In the genomic region with DNA sequence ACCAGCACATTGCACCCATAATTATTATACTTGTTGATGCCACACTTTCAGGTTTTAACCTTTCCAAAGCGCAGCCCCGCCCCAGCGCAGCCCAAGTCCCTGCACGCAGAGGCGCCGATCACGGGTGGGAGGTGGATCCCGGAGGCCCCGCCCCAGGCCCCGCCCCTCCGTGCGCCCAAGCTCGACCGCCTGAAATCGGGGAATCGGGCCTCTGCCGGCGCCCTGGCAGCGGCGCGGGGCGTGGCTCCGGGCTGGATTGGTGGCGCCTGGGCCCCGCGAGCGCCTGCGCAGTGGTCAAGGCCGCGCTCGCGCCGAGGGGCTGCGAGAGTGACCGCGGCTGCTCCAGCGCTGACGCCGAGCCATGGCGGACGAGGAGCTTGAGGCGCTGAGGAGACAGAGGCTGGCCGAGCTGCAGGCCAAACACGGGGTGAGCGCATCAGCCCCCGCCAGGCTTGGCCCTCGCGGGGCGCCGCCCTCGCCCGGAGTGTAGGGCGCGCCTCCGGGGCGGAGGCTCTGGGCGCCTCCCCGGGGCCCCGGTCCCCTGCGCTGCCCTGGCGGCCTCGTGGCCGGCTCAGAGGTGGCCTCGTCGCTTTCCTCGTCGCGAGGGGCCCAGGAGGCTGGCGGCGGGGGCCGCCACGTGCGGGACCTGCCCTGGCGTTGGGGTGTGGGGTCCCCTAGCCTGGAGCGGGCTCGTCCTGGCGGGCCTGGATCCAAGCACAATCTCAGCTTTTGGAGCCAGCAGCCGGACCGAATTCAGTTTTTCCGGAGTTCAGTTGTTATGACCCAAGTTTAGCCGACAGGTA, we compare ENCODE assay signal across 1 cellular context.
TF ChIP-seq lines count a peak whose summit lies in the region.

A gene with protein sequence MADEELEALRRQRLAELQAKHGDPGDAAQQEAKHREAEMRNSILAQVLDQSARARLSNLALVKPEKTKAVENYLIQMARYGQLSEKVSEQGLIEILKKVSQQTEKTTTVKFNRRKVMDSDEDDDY (plus strand): TSS at position 290 of the 803 bp plus-strand sequence. CDS start 72 bp downstream, at position 362.

TF ChIP-seq in K562, 482 proteins besides CTCF, POLR2A, EP300 and RAD21 (continued from another document):
- TF ChIP-seq, protein P1, sequence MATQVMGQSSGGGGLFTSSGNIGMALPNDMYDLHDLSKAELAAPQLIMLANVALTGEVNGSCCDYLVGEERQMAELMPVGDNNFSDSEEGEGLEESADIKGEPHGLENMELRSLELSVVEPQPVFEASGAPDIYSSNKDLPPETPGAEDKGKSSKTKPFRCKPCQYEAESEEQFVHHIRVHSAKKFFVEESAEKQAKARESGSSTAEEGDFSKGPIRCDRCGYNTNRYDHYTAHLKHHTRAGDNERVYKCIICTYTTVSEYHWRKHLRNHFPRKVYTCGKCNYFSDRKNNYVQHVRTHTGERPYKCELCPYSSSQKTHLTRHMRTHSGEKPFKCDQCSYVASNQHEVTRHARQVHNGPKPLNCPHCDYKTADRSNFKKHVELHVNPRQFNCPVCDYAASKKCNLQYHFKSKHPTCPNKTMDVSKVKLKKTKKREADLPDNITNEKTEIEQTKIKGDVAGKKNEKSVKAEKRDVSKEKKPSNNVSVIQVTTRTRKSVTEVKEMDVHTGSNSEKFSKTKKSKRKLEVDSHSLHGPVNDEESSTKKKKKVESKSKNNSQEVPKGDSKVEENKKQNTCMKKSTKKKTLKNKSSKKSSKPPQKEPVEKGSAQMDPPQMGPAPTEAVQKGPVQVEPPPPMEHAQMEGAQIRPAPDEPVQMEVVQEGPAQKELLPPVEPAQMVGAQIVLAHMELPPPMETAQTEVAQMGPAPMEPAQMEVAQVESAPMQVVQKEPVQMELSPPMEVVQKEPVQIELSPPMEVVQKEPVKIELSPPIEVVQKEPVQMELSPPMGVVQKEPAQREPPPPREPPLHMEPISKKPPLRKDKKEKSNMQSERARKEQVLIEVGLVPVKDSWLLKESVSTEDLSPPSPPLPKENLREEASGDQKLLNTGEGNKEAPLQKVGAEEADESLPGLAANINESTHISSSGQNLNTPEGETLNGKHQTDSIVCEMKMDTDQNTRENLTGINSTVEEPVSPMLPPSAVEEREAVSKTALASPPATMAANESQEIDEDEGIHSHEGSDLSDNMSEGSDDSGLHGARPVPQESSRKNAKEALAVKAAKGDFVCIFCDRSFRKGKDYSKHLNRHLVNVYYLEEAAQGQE (CRISPR knock-in tag; IDR thresholded peaks at IDR 0.05; ENCODE audit: low read depth) = 0 out of 2 replicates have a peak, but pooled peaks have one; percentile 36
- 0 out of 2 replicates have a peak, but pooled peaks have one; percentile 37 for TF ChIP-seq SMAD4 (CRISPR knock-in tag; conservative IDR thresholded peaks at IDR 0.05)
- peak in 2 of 3 experiments; percentile 52 to 79 for TF ChIP-seq YY1 (IDR thresholded peaks at IDR 0.05; ENCODE audit: borderline replicate concordance in 1 of 3, control insufficient read depth in 1 of 3, extremely low read depth in 1 of 3, insufficient read depth in 3 of 3, insufficient read length in 1 of 3, insufficient replicate concordance in 2 of 3, low read depth in 1 of 3, low read length in 2 of 3)
- no peak for TF ChIP-seq TBL1XR1 (IDR thresholded peaks at IDR 0.05; ENCODE audit: low read length in 2 of 2)
- peak; percentile 78 for TF ChIP-seq FIP1L1 (IDR thresholded peaks at IDR 0.05; ENCODE audit: low read depth, low read length, poor library complexity, severe bottlenecking)
- no peak for TF ChIP-seq MECOM (CRISPR knock-in tag; IDR thresholded peaks at IDR 0.05)
- TF ChIP-seq RCOR1 (IDR thresholded peaks at IDR 0.05; ENCODE audit: borderline replicate concordance in 1 of 2, low read depth in 2 of 2, low read length in 2 of 2) = peak in 1 of 2 experiments; percentile 36; a peak in 1 of 4 replicates
- TF ChIP-seq RAD51 (IDR thresholded peaks at IDR 0.05; ENCODE audit: borderline replicate concordance, low read depth) = 0 out of 2 replicates have a peak, but pooled peaks have one; percentile 13
- TF ChIP-seq PHF20 (IDR thresholded peaks at IDR 0.05; ENCODE audit: partially characterized antibody) = no peak
- peak; percentile 45 to 77; a peak in 2 of 4 replicates for TF ChIP-seq NONO (IDR thresholded peaks at IDR 0.05; ENCODE audit: low read depth in 2 of 2, low read length in 1 of 2)
- TF ChIP-seq, protein P2, sequence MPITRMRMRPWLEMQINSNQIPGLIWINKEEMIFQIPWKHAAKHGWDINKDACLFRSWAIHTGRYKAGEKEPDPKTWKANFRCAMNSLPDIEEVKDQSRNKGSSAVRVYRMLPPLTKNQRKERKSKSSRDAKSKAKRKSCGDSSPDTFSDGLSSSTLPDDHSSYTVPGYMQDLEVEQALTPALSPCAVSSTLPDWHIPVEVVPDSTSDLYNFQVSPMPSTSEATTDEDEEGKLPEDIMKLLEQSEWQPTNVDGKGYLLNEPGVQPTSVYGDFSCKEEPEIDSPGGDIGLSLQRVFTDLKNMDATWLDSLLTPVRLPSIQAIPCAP (CRISPR knock-in tag; IDR thresholded peaks at IDR 0.05; ENCODE audit: borderline replicate concordance) = no peak
- peak; percentile 89 for TF ChIP-seq MYC (IDR thresholded peaks at IDR 0.05; ENCODE audit: low read depth, low read length)
- peak; percentile 62; the same call in 1 of the 2 replicates for TF ChIP-seq MYC (CRISPR knock-in tag; IDR thresholded peaks at IDR 0.05; ENCODE audit: borderline replicate concordance, low read depth)
- TF ChIP-seq, protein P3, sequence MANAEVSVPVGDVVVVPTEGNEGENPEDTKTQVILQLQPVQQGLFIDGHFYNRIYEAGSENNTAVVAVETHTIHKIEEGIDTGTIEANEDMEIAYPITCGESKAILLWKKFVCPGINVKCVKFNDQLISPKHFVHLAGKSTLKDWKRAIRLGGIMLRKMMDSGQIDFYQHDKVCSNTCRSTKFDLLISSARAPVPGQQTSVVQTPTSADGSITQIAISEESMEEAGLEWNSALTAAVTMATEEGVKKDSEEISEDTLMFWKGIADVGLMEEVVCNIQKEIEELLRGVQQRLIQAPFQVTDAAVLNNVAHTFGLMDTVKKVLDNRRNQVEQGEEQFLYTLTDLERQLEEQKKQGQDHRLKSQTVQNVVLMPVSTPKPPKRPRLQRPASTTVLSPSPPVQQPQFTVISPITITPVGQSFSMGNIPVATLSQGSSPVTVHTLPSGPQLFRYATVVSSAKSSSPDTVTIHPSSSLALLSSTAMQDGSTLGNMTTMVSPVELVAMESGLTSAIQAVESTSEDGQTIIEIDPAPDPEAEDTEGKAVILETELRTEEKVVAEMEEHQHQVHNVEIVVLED (CRISPR knock-in tag; IDR thresholded peaks at IDR 0.05) = peak; percentile 93
- TF ChIP-seq, protein P4, sequence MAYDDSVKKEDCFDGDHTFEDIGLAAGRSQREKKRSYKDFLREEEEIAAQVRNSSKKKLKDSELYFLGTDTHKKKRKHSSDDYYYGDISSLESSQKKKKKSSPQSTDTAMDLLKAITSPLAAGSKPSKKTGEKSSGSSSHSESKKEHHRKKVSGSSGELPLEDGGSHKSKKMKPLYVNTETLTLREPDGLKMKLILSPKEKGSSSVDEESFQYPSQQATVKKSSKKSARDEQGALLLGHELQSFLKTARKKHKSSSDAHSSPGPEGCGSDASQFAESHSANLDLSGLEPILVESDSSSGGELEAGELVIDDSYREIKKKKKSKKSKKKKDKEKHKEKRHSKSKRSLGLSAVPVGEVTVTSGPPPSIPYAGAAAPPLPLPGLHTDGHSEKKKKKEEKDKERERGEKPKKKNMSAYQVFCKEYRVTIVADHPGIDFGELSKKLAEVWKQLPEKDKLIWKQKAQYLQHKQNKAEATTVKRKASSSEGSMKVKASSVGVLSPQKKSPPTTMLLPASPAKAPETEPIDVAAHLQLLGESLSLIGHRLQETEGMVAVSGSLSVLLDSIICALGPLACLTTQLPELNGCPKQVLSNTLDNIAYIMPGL (CRISPR knock-in tag; IDR thresholded peaks at IDR 0.05) = 0 out of 2 replicates have a peak, but pooled peaks have one; percentile 70
- no peak for TF ChIP-seq MYBL2 (IDR thresholded peaks at IDR 0.05; ENCODE audit: low read depth)
- no peak for TF ChIP-seq MYBL2 (CRISPR knock-in tag; IDR thresholded peaks at IDR 0.05; ENCODE audit: borderline replicate concordance)
- TF ChIP-seq CBX3 (IDR thresholded peaks at IDR 0.05; ENCODE audit: borderline replicate concordance in 1 of 2, low read length in 2 of 2) = no peak
- TF ChIP-seq, protein P5, sequence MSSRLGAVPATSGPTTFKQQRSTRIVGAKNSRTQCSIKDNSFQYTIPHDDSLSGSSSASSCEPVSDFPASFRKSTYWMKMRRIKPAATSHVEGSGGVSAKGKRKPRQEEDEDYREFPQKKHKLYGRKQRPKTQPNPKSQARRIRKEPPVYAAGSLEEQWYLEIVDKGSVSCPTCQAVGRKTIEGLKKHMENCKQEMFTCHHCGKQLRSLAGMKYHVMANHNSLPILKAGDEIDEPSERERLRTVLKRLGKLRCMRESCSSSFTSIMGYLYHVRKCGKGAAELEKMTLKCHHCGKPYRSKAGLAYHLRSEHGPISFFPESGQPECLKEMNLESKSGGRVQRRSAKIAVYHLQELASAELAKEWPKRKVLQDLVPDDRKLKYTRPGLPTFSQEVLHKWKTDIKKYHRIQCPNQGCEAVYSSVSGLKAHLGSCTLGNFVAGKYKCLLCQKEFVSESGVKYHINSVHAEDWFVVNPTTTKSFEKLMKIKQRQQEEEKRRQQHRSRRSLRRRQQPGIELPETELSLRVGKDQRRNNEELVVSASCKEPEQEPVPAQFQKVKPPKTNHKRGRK (tag; IDR thresholded peaks at IDR 0.05) = no peak
- TF ChIP-seq HCFC1 (IDR thresholded peaks at IDR 0.05; ENCODE audit: low read depth, low read length) = peak; percentile 54; the same call in 1 of the 2 replicates
- TF ChIP-seq CAMTA2 (CRISPR knock-in tag; conservative IDR thresholded peaks at IDR 0.05) = no peak
- TF ChIP-seq TGIF2 (CRISPR knock-in tag; IDR thresholded peaks at IDR 0.05) = peak; percentile 88; the same call in 1 of the 2 replicates
- TF ChIP-seq SAFB (IDR thresholded peaks at IDR 0.05; ENCODE audit: borderline replicate concordance, low read depth, low read length) = peak; percentile 83
- TF ChIP-seq, protein P6, sequence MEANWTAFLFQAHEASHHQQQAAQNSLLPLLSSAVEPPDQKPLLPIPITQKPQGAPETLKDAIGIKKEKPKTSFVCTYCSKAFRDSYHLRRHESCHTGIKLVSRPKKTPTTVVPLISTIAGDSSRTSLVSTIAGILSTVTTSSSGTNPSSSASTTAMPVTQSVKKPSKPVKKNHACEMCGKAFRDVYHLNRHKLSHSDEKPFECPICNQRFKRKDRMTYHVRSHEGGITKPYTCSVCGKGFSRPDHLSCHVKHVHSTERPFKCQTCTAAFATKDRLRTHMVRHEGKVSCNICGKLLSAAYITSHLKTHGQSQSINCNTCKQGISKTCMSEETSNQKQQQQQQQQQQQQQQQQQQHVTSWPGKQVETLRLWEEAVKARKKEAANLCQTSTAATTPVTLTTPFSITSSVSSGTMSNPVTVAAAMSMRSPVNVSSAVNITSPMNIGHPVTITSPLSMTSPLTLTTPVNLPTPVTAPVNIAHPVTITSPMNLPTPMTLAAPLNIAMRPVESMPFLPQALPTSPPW (CRISPR knock-in tag; IDR thresholded peaks at IDR 0.05) = peak; percentile 88
- 0 out of 2 replicates have a peak, but pooled peaks have one; percentile 30 for TF ChIP-seq ZSCAN29 (IDR thresholded peaks at IDR 0.05)
- peak; percentile 11 for TF ChIP-seq RNF2 (IDR thresholded peaks at IDR 0.05)
- TF ChIP-seq NFRKB (IDR thresholded peaks at IDR 0.05; ENCODE audit: low read depth) = no peak
- peak; percentile 32; the same call in 1 of the 2 replicates for TF ChIP-seq JUND (IDR thresholded peaks at IDR 0.05; ENCODE audit: borderline replicate concordance, low read depth, low read length)
- TF ChIP-seq JUND (tag; IDR thresholded peaks at IDR 0.05; ENCODE audit: borderline replicate concordance, low read depth, low read length) = 0 out of 3 replicates have a peak, but pooled peaks have one; percentile 11
- TF ChIP-seq, protein P7, sequence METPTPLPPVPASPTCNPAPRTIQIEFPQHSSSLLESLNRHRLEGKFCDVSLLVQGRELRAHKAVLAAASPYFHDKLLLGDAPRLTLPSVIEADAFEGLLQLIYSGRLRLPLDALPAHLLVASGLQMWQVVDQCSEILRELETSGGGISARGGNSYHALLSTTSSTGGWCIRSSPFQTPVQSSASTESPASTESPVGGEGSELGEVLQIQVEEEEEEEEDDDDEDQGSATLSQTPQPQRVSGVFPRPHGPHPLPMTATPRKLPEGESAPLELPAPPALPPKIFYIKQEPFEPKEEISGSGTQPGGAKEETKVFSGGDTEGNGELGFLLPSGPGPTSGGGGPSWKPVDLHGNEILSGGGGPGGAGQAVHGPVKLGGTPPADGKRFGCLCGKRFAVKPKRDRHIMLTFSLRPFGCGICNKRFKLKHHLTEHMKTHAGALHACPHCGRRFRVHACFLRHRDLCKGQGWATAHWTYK (CRISPR knock-in tag; IDR thresholded peaks at IDR 0.05) = 0 out of 2 replicates have a peak, but pooled peaks have one; percentile 29
- TF ChIP-seq, protein P8, sequence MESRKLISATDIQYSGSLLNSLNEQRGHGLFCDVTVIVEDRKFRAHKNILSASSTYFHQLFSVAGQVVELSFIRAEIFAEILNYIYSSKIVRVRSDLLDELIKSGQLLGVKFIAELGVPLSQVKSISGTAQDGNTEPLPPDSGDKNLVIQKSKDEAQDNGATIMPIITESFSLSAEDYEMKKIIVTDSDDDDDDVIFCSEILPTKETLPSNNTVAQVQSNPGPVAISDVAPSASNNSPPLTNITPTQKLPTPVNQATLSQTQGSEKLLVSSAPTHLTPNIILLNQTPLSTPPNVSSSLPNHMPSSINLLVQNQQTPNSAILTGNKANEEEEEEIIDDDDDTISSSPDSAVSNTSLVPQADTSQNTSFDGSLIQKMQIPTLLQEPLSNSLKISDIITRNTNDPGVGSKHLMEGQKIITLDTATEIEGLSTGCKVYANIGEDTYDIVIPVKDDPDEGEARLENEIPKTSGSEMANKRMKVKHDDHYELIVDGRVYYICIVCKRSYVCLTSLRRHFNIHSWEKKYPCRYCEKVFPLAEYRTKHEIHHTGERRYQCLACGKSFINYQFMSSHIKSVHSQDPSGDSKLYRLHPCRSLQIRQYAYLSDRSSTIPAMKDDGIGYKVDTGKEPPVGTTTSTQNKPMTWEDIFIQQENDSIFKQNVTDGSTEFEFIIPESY (CRISPR knock-in tag; IDR thresholded peaks at IDR 0.05) = peak; percentile 26; the same call in 1 of the 2 replicates
- TF ChIP-seq E2F3 (CRISPR knock-in tag; IDR thresholded peaks at IDR 0.05) = peak; percentile 48; the same call in 1 of the 2 replicates
